9 cellular contexts compared by ENCODE assay signal in the genomic region with DNA sequence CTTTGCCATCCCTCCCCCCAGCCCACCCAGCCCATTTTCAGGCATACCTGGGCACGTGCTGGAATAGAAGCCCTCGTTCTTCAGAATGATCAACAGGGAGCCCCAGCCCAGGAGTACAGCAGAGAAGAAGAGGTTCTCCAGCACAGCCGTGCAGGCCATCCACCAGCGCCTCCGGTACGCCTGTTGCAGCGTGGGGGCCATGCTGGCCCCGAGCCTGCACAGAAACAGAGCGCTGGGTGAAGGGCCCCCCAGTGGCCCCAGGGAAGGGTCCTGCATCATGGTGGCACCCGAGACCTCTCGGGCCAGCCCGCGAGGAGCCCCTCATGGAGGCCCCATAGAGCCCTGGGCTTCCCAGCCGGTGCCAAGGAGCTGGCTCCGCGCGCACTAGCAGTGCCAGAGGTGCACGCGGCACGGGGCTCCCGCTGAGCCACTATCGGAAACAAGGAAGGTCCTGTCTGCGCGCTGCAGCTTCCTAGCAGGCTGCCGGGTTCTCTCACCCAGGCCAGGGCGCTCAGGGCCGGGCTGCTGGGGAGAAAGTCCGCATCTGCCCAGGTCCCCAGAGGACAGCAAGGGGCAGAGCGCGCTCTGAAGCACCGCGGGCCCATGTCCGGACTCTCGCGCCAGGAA. TPM values are rescaled to one million over a fixed set of nuclear protein-coding genes. Genes with fewer than 3 reads are reported as not detected.
DNase-seq lines count a peak whose midpoint lies in the region; ATAC-seq and TF ChIP-seq lines count a peak whose summit lies in the region.
"Had no signal": no experiment of that assay in that cellular context is flagged by ENCODE, and none has a peak within 500 bp of the region (broad histone marks: within the 10 kb centered on the region; RNA-seq: fewer than 3 reads in every experiment).

No MANE protein-coding gene starts in this region.

- H3K27me3 ChIP-seq in Caco-2 (replicated peaks; ENCODE audit: control insufficient read depth, insufficient read depth, low read length) (no peaks in the 10 kb centered on the region), Karpas-422 (ENCODE audit: low read length) (no peaks in the 10 kb centered on the region), esophagus muscularis mucosa (no peaks in the 10 kb centered on the region)

- H3K36me3 Mint-ChIP-seq in Caco-2 (ENCODE audit: insufficient read depth, unreplicated experiment) = peaks cover 5% of the 10 kb centered on the region
- H3K36me3 Mint-ChIP-seq in natural killer cell treated with Interleukin-12 subunit alpha and Interleukin-12 subunit beta and Interleukin-15 and Interleukin-18, amount 100 ng/mL, for 72 hours = no peaks in the 10 kb centered on the region

- H3K9me3 ChIP-seq in Caco-2 = no peaks in the 10 kb centered on the region
- H3K9me3 ChIP-seq in Karpas-422 (ENCODE audit: low read length) = no peaks in the 10 kb centered on the region
- no peaks in the 10 kb centered on the region for H3K9me3 ChIP-seq in esophagus muscularis mucosa

- H3K9ac ChIP-seq in Karpas-422 (ENCODE audit: low read length) = peak overlapping the region; percentile 99

- peak; percentile 33 for ATAC-seq in GM21526 (IDR thresholded peaks at IDR 0.05; ENCODE audit: low FRiP score, unreplicated experiment)
- ATAC-seq in natural killer cell treated with Interleukin-12 subunit alpha and Interleukin-12 subunit beta and Interleukin-15 and Interleukin-18, amount 100 ng/mL, for 72 hours = peak; percentile 37 to 47

- intact Hi-C loops in Caco-2 (cut with micrococcal nuclease; ENCODE audit: unreplicated experiment) = no loop called here
- intact Hi-C loops in esophagus muscularis mucosa (cut with DNase I) = no loop called here

- peak overlapping the region; percentile 91 for H3K4me3 Mint-ChIP-seq in Caco-2 (ENCODE audit: unreplicated experiment)
- peak overlapping the region; percentile 87 for H3K4me3 Mint-ChIP-seq in natural killer cell treated with Interleukin-12 subunit alpha and Interleukin-12 subunit beta and Interleukin-15 and Interleukin-18, amount 100 ng/mL, for 72 hours

- peak overlapping the region; percentile 91 for H3K4me2 ChIP-seq in Karpas-422 (ENCODE audit: low read depth, low read length, poor library complexity, severe bottlenecking)

- TF ChIP-seq CTCF in Caco-2 (IDR thresholded peaks at IDR 0.05; ENCODE audit: insufficient read depth in 1 of 2, low read depth in 1 of 2, low read length in 1 of 2, severe bottlenecking in 1 of 2, unreplicated experiment in 1 of 2) (no peak), esophagus muscularis mucosa (IDR thresholded peaks at IDR 0.05) (no peak)

- 18% methylated on average over 12 of the region's 35 CpGs for WGBS in esophagus muscularis mucosa
- 10% methylated on average over 35 of the region's 35 CpGs for WGBS in urinary bladder

- H3K27ac ChIP-seq in Karpas-422 (ENCODE audit: low read length) = peak overlapping the region; percentile 95
- peak overlapping the region; percentile 72 to 82 (median 80) for H3K27ac ChIP-seq in esophagus muscularis mucosa (replicated peaks in 1 of 4)
- no peak overlapping the region for H3K27ac ChIP-seq in urinary bladder (ENCODE audit: low read depth)

- POLR2A ChIA-PET in Caco-2 (lab: Charles Lee) = interaction anchor here (0.8 to 1.6 kb wide), 2 partner anchors 11 to 16 kb away, joined by 3 to 5 read pairs; no protein-coding TSS in a partner anchor

- no peaks in the 10 kb centered on the region for H3K27me3 Mint-ChIP-seq in Caco-2 (ENCODE audit: insufficient read depth, unreplicated experiment)
- H3K27me3 Mint-ChIP-seq in natural killer cell treated with Interleukin-12 subunit alpha and Interleukin-12 subunit beta and Interleukin-15 and Interleukin-18, amount 100 ng/mL, for 72 hours = peaks cover 0 to 5% of the 10 kb centered on the region in 2 donors

- TF ChIP-seq POLR2A in esophagus muscularis mucosa (IDR thresholded peaks at IDR 0.05; ENCODE audit: low read depth) = no peak

- CTCF ChIA-PET in Caco-2 (lab: Charles Lee) = interaction anchor here (0.8 to 4.7 kb wide), 4 partner anchors 12 to 37 kb away, joined by 3 to 34 read pairs (median 10); no protein-coding TSS in a partner anchor

- 0 out of 2 replicates have a peak overlapping the region, but pooled peaks have one; percentile 69 for H2AFZ ChIP-seq in Karpas-422 (ENCODE audit: low read length)

- peak overlapping the region; percentile 79 for H3K4me3 ChIP-seq in Caco-2 (ENCODE audit: low read depth, low read length)
- peak overlapping the region; percentile 97 for H3K4me3 ChIP-seq in Karpas-422 (ENCODE audit: low read length)
- H3K4me3 ChIP-seq in esophagus muscularis mucosa = peak overlapping the region; percentile 82 to 98 (median 91)
- peak overlapping the region; percentile 80 for H3K4me3 ChIP-seq in urinary bladder (ENCODE audit: low read depth, low read length)

- no TSS peak for BruUV-seq in Caco-2 (replicated peaks; lab: Mats Ljungman, UMichigan)

- no peaks in the 10 kb centered on the region for H3K9me3 Mint-ChIP-seq in Caco-2 (ENCODE audit: unreplicated experiment)
- H3K9me3 Mint-ChIP-seq in natural killer cell treated with Interleukin-12 subunit alpha and Interleukin-12 subunit beta and Interleukin-15 and Interleukin-18, amount 100 ng/mL, for 72 hours = no peaks in the 10 kb centered on the region

- H3K4me1 ChIP-seq in Caco-2 = peaks cover 8% of the 10 kb centered on the region
- H3K4me1 ChIP-seq in Karpas-422 (ENCODE audit: low read length) = peaks cover 43% of the 10 kb centered on the region
- peaks cover 9 to 31% (median 24%) of the 10 kb centered on the region in 4 donors for H3K4me1 ChIP-seq in esophagus muscularis mucosa
- no peaks in the 10 kb centered on the region for H3K4me1 ChIP-seq in urinary bladder (ENCODE audit: insufficient read depth)

- H3K79me2 ChIP-seq in Karpas-422 (ENCODE audit: low read length) = peaks cover 53% of the 10 kb centered on the region

- H3K36me3 ChIP-seq in Caco-2 (ENCODE audit: control insufficient read depth, insufficient read depth, low read length) = no peaks in the 10 kb centered on the region
- H3K36me3 ChIP-seq in Karpas-422 (ENCODE audit: insufficient read depth, low read length) = peaks cover under 1% of the 10 kb centered on the region
- peaks cover 0 to 10% (median 3%) of the 10 kb centered on the region in 4 donors for H3K36me3 ChIP-seq in esophagus muscularis mucosa
- H3K36me3 ChIP-seq in urinary bladder (ENCODE audit: insufficient read depth) = no peaks in the 10 kb centered on the region

- peak overlapping the region; percentile 25 for H3K27ac Mint-ChIP-seq in Caco-2 (ENCODE audit: unreplicated experiment)
- peak overlapping the region in 1 of 2 donors; percentile 9 for H3K27ac Mint-ChIP-seq in natural killer cell treated with Interleukin-12 subunit alpha and Interleukin-12 subunit beta and Interleukin-15 and Interleukin-18, amount 100 ng/mL, for 72 hours

- peak in 1 of 2 experiments; percentile 37 for DNase-seq in Caco-2
- DNase-seq in Karpas-422 = peak; percentile 79
- DNase-seq in activated CD4-positive, alpha-beta T cell treated with anti-CD3 and anti-CD28 coated beads, Interleukin-2, amount 50 U/mL, for 4 hours = peak; percentile 9 to 29
- DNase-seq in esophagus muscularis mucosa (ENCODE audit: extremely low spot score) = no peak
- DNase-seq in natural killer cell treated with Interleukin-12 subunit alpha and Interleukin-12 subunit beta and Interleukin-15 and Interleukin-18, amount 100 ng/mL, for 72 hours (ENCODE audit: low spot score) = no peak
- DNase-seq in mesenteric fat pad (ENCODE audit: low spot score) = no peak

- TF ChIP-seq EP300 in esophagus muscularis mucosa (IDR thresholded peaks at IDR 0.05) = no peak

- no peaks in the 10 kb centered on the region; the same call in 1 of the 2 replicates for H4K20me1 ChIP-seq in Karpas-422 (ENCODE audit: insufficient read depth, low read depth, low read length)

- H3K4me1 Mint-ChIP-seq in Caco-2 (ENCODE audit: low read depth, unreplicated experiment) = no peaks in the 10 kb centered on the region
- H3K4me1 Mint-ChIP-seq in natural killer cell treated with Interleukin-12 subunit alpha and Interleukin-12 subunit beta and Interleukin-15 and Interleukin-18, amount 100 ng/mL, for 72 hours (ENCODE audit: low read depth in 2 of 2) = peaks cover 13 to 20% of the 10 kb centered on the region in 2 donors

- no peaks in the 10 kb centered on the region for H3K9me2 ChIP-seq in Karpas-422 (replicated peaks; ENCODE audit: insufficient read depth, low read length)

RNA-seq across cellular contexts. Expression of a gene that starts 1.5 kb away (rescaled TPM):
- total RNA-seq in Caco-2 (2022) (71.7 and 80.5 TPM in 2 replicates), esophagus muscularis mucosa (10 to 100 TPM; 17.7 to 33.2 (median 23.5) TPM), urinary bladder (16.8 TPM), mesenteric fat pad (8.4 TPM)
- total RNA-seq in Karpas-422 (2014; rRNA removed; shearing (Covaris generic); ENCODE audit: low replicate concordance) = 238 and 244 TPM in 2 replicates
- total RNA-seq in natural killer cell treated with Interleukin-12 subunit alpha and Interleukin-12 subunit beta and Interleukin-15 and Interleukin-18, amount 100 ng/mL, for 72 hours = 10 to 100 TPM in 1 of 2 donors, 1 to 10 TPM in 1; 4.2 to 16.5 TPM
- polyA plus RNA-seq in urinary bladder = 33.0 TPM

RNA-seq across cellular contexts. Expression of a gene that starts 16.5 kb away (rescaled TPM):
- 102 and 103 TPM in 2 replicates for total RNA-seq in Caco-2 (2022)
- 48.0 and 49.8 TPM in 2 replicates for total RNA-seq in Karpas-422 (2014; rRNA removed; shearing (Covaris generic); ENCODE audit: low replicate concordance)
- total RNA-seq in esophagus muscularis mucosa = 10 to 100 TPM; 41.9 to 49.1 (median 43.1) TPM
- total RNA-seq in natural killer cell treated with Interleukin-12 subunit alpha and Interleukin-12 subunit beta and Interleukin-15 and Interleukin-18, amount 100 ng/mL, for 72 hours = 100 to 1,000 TPM in 1 of 2 donors, 10 to 100 TPM in 1; 77.6 to 131 TPM
- total RNA-seq in urinary bladder = 14.3 TPM
- polyA plus RNA-seq in urinary bladder = 40.7 TPM
- total RNA-seq in mesenteric fat pad = 48.0 TPM

RNA-seq across cellular contexts. Expression of a gene that starts 23.4 kb away (rescaled TPM):
- total RNA-seq in Caco-2 (2022) (0.18 TPM in 1 of 2 replicates, not detected in the other), esophagus muscularis mucosa (not detected), urinary bladder (0.16 TPM), mesenteric fat pad (not detected)
- not detected in 2 replicates for total RNA-seq in Karpas-422 (2014; rRNA removed; shearing (Covaris generic); ENCODE audit: low replicate concordance)
- total RNA-seq in natural killer cell treated with Interleukin-12 subunit alpha and Interleukin-12 subunit beta and Interleukin-15 and Interleukin-18, amount 100 ng/mL, for 72 hours = not detected
- not detected for polyA plus RNA-seq in urinary bladder
- total RNA-seq: T-helper 2 cell treated with Interferon-gamma antibody and Interleukin-4, amounts not matched to agents 100 ng/mL and 5 ng/mL, for 36 hours had no signal

RNA-seq across cellular contexts. Expression of a gene that starts 53.4 kb away (rescaled TPM):
- total RNA-seq in Caco-2 (2022) = 16.7 and 20.2 TPM in 2 replicates
- total RNA-seq in Karpas-422 (2014; rRNA removed; shearing (Covaris generic); ENCODE audit: low replicate concordance) = 123 and 129 TPM in 2 replicates
- 10 to 100 TPM; 15.8 to 40.3 (median 32.8) TPM for total RNA-seq in esophagus muscularis mucosa
- 100 to 1,000 TPM in 1 of 2 donors, 10 to 100 TPM in 1; 87.8 to 101 TPM for total RNA-seq in natural killer cell treated with Interleukin-12 subunit alpha and Interleukin-12 subunit beta and Interleukin-15 and Interleukin-18, amount 100 ng/mL, for 72 hours
- 25.6 TPM for total RNA-seq in urinary bladder
- polyA plus RNA-seq in urinary bladder = 76.8 TPM
- total RNA-seq in mesenteric fat pad = 51.9 TPM

RNA-seq across cellular contexts. Expression of a gene that starts 53.7 kb away (rescaled TPM):
- 5.5 and 5.6 TPM in 2 replicates for total RNA-seq in Caco-2 (2022)
- 0.07 TPM in 1 of 2 replicates, not detected in the other for total RNA-seq in Karpas-422 (2014; rRNA removed; shearing (Covaris generic); ENCODE audit: low replicate concordance)
- 1 to 10 TPM in 1 of 4 donors, under 1 TPM in 2, not detected in 1; 0.33 to 1.1 (median 0.91) TPM for total RNA-seq in esophagus muscularis mucosa
- total RNA-seq in natural killer cell treated with Interleukin-12 subunit alpha and Interleukin-12 subunit beta and Interleukin-15 and Interleukin-18, amount 100 ng/mL, for 72 hours = not detected
- 0.58 TPM for total RNA-seq in urinary bladder
- polyA plus RNA-seq in urinary bladder = 1.4 TPM
- total RNA-seq in mesenteric fat pad = 2.8 TPM

Comparison
In these comparisons a context has a peak if more than half of its experiments do, and no peak if none do; other contexts are left out.
1. DNase-seq: peak in Karpas-422 (single experiment) and activated CD4-positive, alpha-beta T cell treated with anti-CD3 and anti-CD28 coated beads, Interleukin-2, amount 50 U/mL, for 4 hours (2 of 2); none in esophagus muscularis mucosa (single experiment), natural killer cell treated with Interleukin-12 subunit alpha and Interleukin-12 subunit beta and Interleukin-15 and Interleukin-18, amount 100 ng/mL, for 72 hours (single experiment) and mesenteric fat pad (single experiment).
2. Peak in every context shown above with its lines, with median percentiles within 50 percentile points of each other: H3K4me3 ChIP-seq.